Comparison of ENCODE assay signal across 8 cellular contexts in the genomic region with DNA sequence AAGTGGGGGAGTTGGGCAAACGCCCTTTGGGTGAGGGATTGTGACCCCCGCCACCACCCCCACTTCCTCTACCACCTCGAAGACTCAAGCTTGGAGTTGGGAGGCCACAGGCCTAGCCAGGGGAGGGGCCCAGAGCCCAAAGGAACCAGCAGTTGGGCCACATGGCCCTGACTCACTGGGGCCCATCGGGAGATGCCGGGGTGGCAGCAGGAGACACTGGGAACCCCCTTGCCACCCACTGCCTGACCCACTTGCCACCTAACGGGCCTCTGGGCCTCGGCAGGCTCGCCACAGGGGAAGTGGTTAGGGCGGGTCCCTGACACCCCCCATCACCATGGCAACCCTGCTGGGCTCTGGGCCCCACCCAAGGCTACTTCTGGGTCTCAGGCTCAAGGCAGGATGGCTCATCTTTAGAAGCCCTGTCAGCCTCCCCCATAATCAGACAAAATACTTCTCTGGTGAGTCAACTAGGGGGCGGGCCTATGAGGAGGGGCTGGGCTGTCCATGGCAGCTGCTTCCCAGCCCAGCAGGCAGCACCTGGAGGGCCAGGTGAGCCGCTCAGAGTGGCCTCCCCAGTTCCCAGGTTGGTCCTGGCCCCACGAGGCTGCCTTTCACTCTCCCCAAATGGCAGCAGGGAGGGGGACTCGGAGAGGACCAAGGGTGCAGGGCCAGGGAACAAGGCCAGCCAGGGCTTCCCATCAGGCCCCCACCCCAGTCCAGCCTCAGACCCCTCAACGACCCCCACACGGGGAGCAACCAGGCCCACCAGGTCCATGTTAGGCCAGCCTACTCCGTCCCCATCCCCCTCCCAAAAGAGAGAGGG. TPM values are rescaled to one million over a fixed set of nuclear protein-coding genes. Genes with fewer than 3 reads are reported as not detected.
DNase-seq lines count a peak whose midpoint lies in the region; TF ChIP-seq lines count a peak whose summit lies in the region.

No MANE protein-coding gene starts in this region.

- H3K36me3 Mint-ChIP-seq in activated naive CD8-positive, alpha-beta T cell: no peaks in the 10 kb centered on the region

- H3K9me3 ChIP-seq in right atrium auricular region (no peaks in the 10 kb centered on the region), skeletal muscle tissue (ENCODE audit: control insufficient read depth in 3 of 3, low read length in 3 of 3) (no peaks in the 10 kb centered on the region)

- H3K4me1 ChIP-seq in right atrium auricular region (peaks cover 0 to 48% of the 10 kb centered on the region in 2 donors), skeletal muscle tissue (ENCODE audit: control insufficient read depth in 3 of 3, insufficient read depth in 3 of 3, low read length in 3 of 3) (peaks cover 19 to 47% (median 27%) of the 10 kb centered on the region in 3 donors)

- TF ChIP-seq CTCF in GM06990 (IDR thresholded peaks at IDR 0.05; ENCODE audit: insufficient read depth, low read length, poor library complexity, severe bottlenecking) (no peak), right atrium auricular region (IDR thresholded peaks at IDR 0.05) (no peak)

- H3K4me1 Mint-ChIP-seq in activated naive CD8-positive, alpha-beta T cell (ENCODE audit: low read depth): peaks cover 18% of the 10 kb centered on the region

- H3K27me3 ChIP-seq in GM06990 (replicated peaks; ENCODE audit: control insufficient read depth, insufficient read depth, low read length): no peaks in the 10 kb centered on the region
- H3K27me3 ChIP-seq in right atrium auricular region: no peaks in the 10 kb centered on the region
- no peaks in the 10 kb centered on the region for H3K27me3 ChIP-seq in skeletal muscle tissue (ENCODE audit: control insufficient read depth in 3 of 3, insufficient read depth in 3 of 3, low read length in 3 of 3)

- peaks cover 19% of the 10 kb centered on the region for H3K36me3 ChIP-seq in GM06990 (ENCODE audit: control insufficient read depth, insufficient read depth, low read length)
- H3K36me3 ChIP-seq in right atrium auricular region: peaks cover 63% of the 10 kb centered on the region
- H3K36me3 ChIP-seq in skeletal muscle tissue (ENCODE audit: control insufficient read depth in 3 of 3, insufficient read depth in 3 of 3, low read length in 3 of 3): peaks cover 5 to 14% (median 13%) of the 10 kb centered on the region in 3 donors

- peak overlapping the region; percentile 43 to 74 (median 59) for H3K9ac ChIP-seq in skeletal muscle tissue (ENCODE audit: low read depth in 1 of 3, low read length in 3 of 3)

- peak overlapping the region; percentile 76 for H3K4me3 Mint-ChIP-seq in activated naive CD8-positive, alpha-beta T cell

- H3K27ac ChIP-seq in right atrium auricular region (peak overlapping the region; percentile 84 to 96), skeletal muscle tissue (ENCODE audit: low read depth, low read length) (peak overlapping the region; percentile 79)

- peak overlapping the region; percentile 86 for H3K27ac Mint-ChIP-seq in activated naive CD8-positive, alpha-beta T cell

- no peaks in the 10 kb centered on the region for H3K9me3 Mint-ChIP-seq in activated naive CD8-positive, alpha-beta T cell (ENCODE audit: low read depth)

- H3K4me3 ChIP-seq in GM06990 (replicated peaks; ENCODE audit: low read depth, low read length) (peak overlapping the region; percentile 91), right atrium auricular region (peak overlapping the region; percentile 50 to 74), skeletal muscle tissue (ENCODE audit: low read length in 3 of 3) (peak overlapping the region; percentile 45 to 60 (median 49))

- DNase-seq in GM06990 (ENCODE audit: extremely low read depth, insufficient read length) (peak; percentile 80), HUDEP-2 (lab: John Stamatoyannopoulos, UW; ENCODE audit: unreplicated experiment in 76 of 76) (peak in 74 of 76 experiments; percentile 2 to 93 (median 80)), SKM-1 (lab: John Stamatoyannopoulos, UW; ENCODE audit: unreplicated experiment) (peak; percentile 86), right atrium auricular region (ENCODE audit: low spot score) (peak; percentile 93), iPS-NIHi7 (ENCODE audit: extremely low spot score) (no peak), NCI-H1436 treated with DMSO at 0.1 percent for 48 hours (lab: John Stamatoyannopoulos, UW) (no peak)

- no peaks in the 10 kb centered on the region for H3K27me3 Mint-ChIP-seq in activated naive CD8-positive, alpha-beta T cell

RNA-seq across cellular contexts. Expression of gene FLNA, which starts 5.6 kb away (rescaled TPM):
- 100 to 1,000 TPM; 263 to 419 TPM for total RNA-seq in right atrium auricular region
- 331 TPM for total RNA-seq in skeletal muscle tissue

RNA-seq across cellular contexts. Expression of gene EMD, which starts 10.3 kb away (rescaled TPM):
- 10 to 100 TPM; 41.5 to 47.0 TPM for total RNA-seq in right atrium auricular region
- 10.4 TPM for total RNA-seq in skeletal muscle tissue

RNA-seq across cellular contexts. Expression of gene RPL10, which starts 29.3 kb away (rescaled TPM):
- total RNA-seq in right atrium auricular region (1,000 to 10,000 TPM; 1,667 to 4,587 TPM), skeletal muscle tissue (4,963 TPM)

RNA-seq across cellular contexts. Expression of gene DNASE1L1, which starts 40.2 kb away (rescaled TPM):
- 10 to 100 TPM; 74.4 to 84.0 TPM for total RNA-seq in right atrium auricular region
- total RNA-seq in skeletal muscle tissue: 47.0 TPM

RNA-seq across cellular contexts. Expression of gene TAFAZZIN, which starts 42.5 kb away (rescaled TPM):
- total RNA-seq in right atrium auricular region: 10 to 100 TPM; 24.8 to 28.9 TPM
- total RNA-seq in skeletal muscle tissue: 7.3 TPM

Comparison
In these comparisons a context has a peak if more than half of its experiments do, and no peak if none do; other contexts are left out.
1. DNase-seq: peak in GM06990 (single experiment), HUDEP-2 (74 of 76), SKM-1 (single experiment) and right atrium auricular region (single experiment); none in iPS-NIHi7 (single experiment) and NCI-H1436 treated with DMSO at 0.1 percent for 48 hours (single experiment).
2. Peak in every context shown above with its lines, with median percentiles within 50 percentile points of each other: H3K4me3 ChIP-seq.